ENCODE assay signal across 26 cellular contexts in the genomic region with DNA sequence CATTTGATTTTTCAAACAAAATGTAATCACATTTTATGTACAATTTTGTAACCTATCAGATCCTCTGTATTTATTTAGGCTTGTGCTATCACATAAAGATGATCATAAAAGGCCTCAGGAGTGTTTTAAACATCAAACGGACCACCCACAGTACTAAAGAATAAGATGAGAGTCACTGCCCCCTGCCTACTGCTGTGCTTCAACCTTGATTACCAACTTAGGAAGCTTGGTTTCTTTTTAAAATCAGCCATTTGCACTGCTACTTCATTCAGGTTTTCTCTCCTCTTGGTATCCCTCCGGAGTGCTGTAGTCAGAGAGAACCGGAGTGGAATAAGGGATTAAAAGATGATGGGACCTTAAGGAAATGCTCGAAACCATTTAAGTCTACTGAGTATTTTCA. TPM values are rescaled to one million over a fixed set of nuclear protein-coding genes. Genes with fewer than 3 reads are reported as not detected.
"Had no signal": no experiment of that assay in that cellular context is flagged by ENCODE, and none has a peak within 500 bp of the region (broad histone marks: within the 10 kb centered on the region; RNA-seq: fewer than 3 reads in every experiment).

No MANE protein-coding gene starts in this region.

- H3K27me3 ChIP-seq: gastroesophageal sphincter, right lobe of liver, testis, transverse colon had no signal

- H3K36me3 Mint-ChIP-seq: activated CD8-positive, alpha-beta memory T cell treated with anti-CD3 and anti-CD28 coated beads, Interleukin-2, amount 10 ng/mL, durations not matched to agents 7 days and 5 days; activated naive CD4-positive, alpha-beta T cell treated with anti-CD3 and anti-CD28 coated beads, Interleukin-2, amount 50 U/mL, for 72 hours; natural killer cell treated with Interleukin-12 subunit alpha and Interleukin-12 subunit beta and Interleukin-15 and Interleukin-18, amount 100 ng/mL, for 72 hours had no signal

- H3K9me3 Mint-ChIP-seq: activated naive CD4-positive, alpha-beta T cell treated with anti-CD3 and anti-CD28 coated beads, Interleukin-2, amount 50 U/mL, for 72 hours; activated T-helper 2 cell treated with anti-CD3 and anti-CD28 coated beads, Interferon-gamma antibody, Interleukin-2, Interleukin-4, amounts not matched to agents 10 μg/mL and 5 μg/mL and 100 μg/mL, durations not matched to agents 14 hours and 24 hours and 36 hours; natural killer cell treated with Interleukin-12 subunit alpha and Interleukin-12 subunit beta and Interleukin-15 and Interleukin-18, amount 100 ng/mL, for 72 hours; T-helper 2 cell treated with Interferon-gamma antibody and Interleukin-4, amounts not matched to agents 5 μg/mL and 100 μg/mL, for 36 hours had no signal

- H3K4me3 ChIP-seq: gastroesophageal sphincter, lung, mucosa of descending colon, right lobe of liver, testis, transverse colon had no signal

- H3K27ac ChIP-seq: gastroesophageal sphincter, right lobe of liver, transverse colon had no signal

- H3K4me3 Mint-ChIP-seq: activated CD4-positive, alpha-beta T cell treated with anti-CD3 and anti-CD28 coated beads for 36 hours; activated CD8-positive, alpha-beta memory T cell treated with anti-CD3 and anti-CD28 coated beads, Interleukin-2, amount 10 ng/mL, durations not matched to agents 7 days and 5 days; activated CD8-positive, alpha-beta T cell treated with anti-CD3 and anti-CD28 coated beads, Interleukin-2, amount 10 ng/mL, durations not matched to agents 7 days and 5 days; natural killer cell treated with Interleukin-12 subunit alpha and Interleukin-12 subunit beta and Interleukin-15 and Interleukin-18, amount 100 ng/mL, for 72 hours; T-helper 2 cell treated with Interferon-gamma antibody and Interleukin-4, amounts not matched to agents 5 μg/mL and 100 μg/mL, for 36 hours had no signal

- ATAC-seq: activated CD4-positive, alpha-beta T cell treated with anti-CD3 and anti-CD28 coated beads for 36 hours; activated CD8-positive, alpha-beta memory T cell treated with anti-CD3 and anti-CD28 coated beads, Interleukin-2, amount 10 ng/mL, durations not matched to agents 7 days and 5 days; activated CD8-positive, alpha-beta T cell treated with anti-CD3 and anti-CD28 coated beads, Interleukin-2, amount 10 ng/mL, durations not matched to agents 7 days and 5 days; activated naive CD4-positive, alpha-beta T cell treated with anti-CD3 and anti-CD28 coated beads, Interleukin-2, amount 50 U/mL, for 72 hours; gastroesophageal sphincter; mucosa of descending colon; natural killer cell treated with Interleukin-12 subunit alpha and Interleukin-12 subunit beta and Interleukin-15 and Interleukin-18, amount 100 ng/mL, for 72 hours; stimulated activated naive CD8-positive, alpha-beta T cell treated with anti-CD3 and anti-CD28 coated beads, Interleukin-15, Interleukin-2, amounts not matched to agents 100 U/mL and 50 U/mL, for 24 hours had no signal

- H3K36me3 ChIP-seq: gastroesophageal sphincter, transverse colon had no signal

- H3K4me1 Mint-ChIP-seq: activated CD4-positive, alpha-beta T cell treated with anti-CD3 and anti-CD28 coated beads for 36 hours; activated CD8-positive, alpha-beta memory T cell treated with anti-CD3 and anti-CD28 coated beads, Interleukin-2, amount 10 ng/mL, durations not matched to agents 7 days and 5 days had no signal

- H3K9me3 ChIP-seq: mucosa of descending colon, right lobe of liver, testis, transverse colon had no signal

- H3K4me1 ChIP-seq: gastroesophageal sphincter, right lobe of liver, transverse colon had no signal

- H3K27ac Mint-ChIP-seq: activated CD4-positive, alpha-beta T cell treated with anti-CD3 and anti-CD28 coated beads for 36 hours; activated CD8-positive, alpha-beta memory T cell treated with anti-CD3 and anti-CD28 coated beads, Interleukin-2, amount 10 ng/mL, durations not matched to agents 7 days and 5 days; activated CD8-positive, alpha-beta T cell treated with anti-CD3 and anti-CD28 coated beads, Interleukin-2, amount 10 ng/mL, durations not matched to agents 7 days and 5 days; activated naive CD4-positive, alpha-beta T cell treated with anti-CD3 and anti-CD28 coated beads, Interleukin-2, amount 50 U/mL, for 72 hours; activated T-helper 2 cell treated with anti-CD3 and anti-CD28 coated beads, Interferon-gamma antibody, Interleukin-2, Interleukin-4, amounts not matched to agents 10 μg/mL and 5 μg/mL and 100 μg/mL, durations not matched to agents 14 hours and 24 hours and 36 hours; natural killer cell treated with Interleukin-12 subunit alpha and Interleukin-12 subunit beta and Interleukin-15 and Interleukin-18, amount 100 ng/mL, for 72 hours; T-helper 2 cell treated with Interferon-gamma antibody and Interleukin-4, amounts not matched to agents 5 μg/mL and 100 μg/mL, for 36 hours had no signal

- DNase-seq: activated CD4-positive, alpha-beta T cell treated with anti-CD3 and anti-CD28 coated beads for 36 hours; activated CD4-positive, CD25-positive, alpha-beta regulatory T cell; activated CD8-positive, alpha-beta memory T cell treated with anti-CD3 and anti-CD28 coated beads, Interleukin-2, amount 10 ng/mL, durations not matched to agents 7 days and 5 days; activated CD8-positive, alpha-beta T cell treated with anti-CD3 and anti-CD28 coated beads, Interleukin-2, amount 10 ng/mL, durations not matched to agents 7 days and 5 days; activated naive CD4-positive, alpha-beta T cell; activated T-cell treated with anti-CD3 and anti-CD28 coated beads, Interleukin-2, amount 50 U/mL, for 48 hours; anterior cingulate cortex; effector memory CD4-positive, alpha-beta T cell; erythroblast; hippocampal formation; kidney glomerular epithelial cell; mucosa of descending colon; posterior cingulate gyrus; right lobe of liver; stimulated activated CD4-positive, alpha-beta T cell treated with anti-CD3 and anti-CD28 coated beads, Interleukin-2, amount 100 ng/mL, for 48 hours; stimulated activated naive CD8-positive, alpha-beta T cell treated with anti-CD3 and anti-CD28 coated beads, Interleukin-15, Interleukin-2, amounts not matched to agents 100 U/mL and 50 U/mL, for 24 hours; T-helper 1 cell; testis; transverse colon had no signal

RNA-seq across cellular contexts. Expression of gene C7, which starts 6.9 kb away (rescaled TPM):
- total RNA-seq: activated CD4-positive, alpha-beta T cell treated with anti-CD3 and anti-CD28 coated beads for 36 hours; activated CD8-positive, alpha-beta memory T cell treated with anti-CD3 and anti-CD28 coated beads, Interleukin-2, amount 10 ng/mL, durations not matched to agents 7 days and 5 days; activated CD8-positive, alpha-beta T cell treated with anti-CD3 and anti-CD28 coated beads, Interleukin-2, amount 10 ng/mL, durations not matched to agents 7 days and 5 days; activated naive CD4-positive, alpha-beta T cell treated with anti-CD3 and anti-CD28 coated beads, Interleukin-2, amount 50 U/mL, for 72 hours; activated T-helper 2 cell treated with anti-CD3 and anti-CD28 coated beads, Interferon-gamma antibody, Interleukin-2, Interleukin-4, amounts not matched to agents 10 μg/mL and 5 μg/mL and 100 μg/mL, durations not matched to agents 14 hours and 24 hours and 36 hours; fibroblast of villous mesenchyme; natural killer cell treated with Interleukin-12 subunit alpha and Interleukin-12 subunit beta and Interleukin-15 and Interleukin-18, amount 100 ng/mL, for 72 hours had no signal
